Comparison of ENCODE assay signal across 1 cellular context in the genomic region with DNA sequence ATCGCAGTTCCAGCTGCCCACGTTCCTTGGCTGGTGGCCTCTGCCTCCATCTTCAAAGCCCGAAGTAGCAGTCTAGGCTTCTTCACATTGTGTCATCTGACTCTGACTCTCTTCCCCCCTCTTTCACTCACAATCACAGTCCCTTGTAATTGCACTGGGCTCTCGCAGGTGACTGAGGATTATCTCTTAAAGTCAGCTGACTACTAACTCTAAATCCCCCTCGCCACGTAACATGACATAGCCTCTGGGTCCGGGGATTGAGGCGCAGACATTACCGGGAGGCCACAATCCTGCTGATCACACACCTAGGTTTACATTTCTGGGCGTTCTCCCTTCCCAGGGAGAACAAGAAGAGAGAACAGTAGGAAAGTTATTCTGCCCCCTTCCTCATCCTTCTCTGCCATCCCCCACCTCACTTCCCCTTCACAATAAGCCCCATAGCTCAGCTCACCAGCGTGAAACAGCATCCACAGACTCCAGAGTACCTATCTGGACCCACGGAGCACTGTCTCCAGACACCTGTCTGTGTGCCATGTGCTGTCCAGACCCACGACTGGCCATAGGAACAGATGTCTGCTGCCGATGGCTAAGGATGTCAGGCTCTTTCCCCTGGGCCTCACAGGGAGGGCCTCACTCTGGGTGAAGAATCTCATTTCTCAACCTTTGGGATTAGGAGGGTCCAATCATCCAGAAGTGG.
TF ChIP-seq lines count a peak whose summit lies in the region.

No MANE protein-coding gene starts in this region.

TF ChIP-seq in GM23338, 12 proteins besides CTCF, POLR2A, EP300 and RAD21 (continued from another document):
- TF ChIP-seq NANOG (IDR thresholded peaks at IDR 0.05; ENCODE audit: borderline replicate concordance) = no peak
